33 cellular contexts compared by ENCODE assay signal in the genomic region with DNA sequence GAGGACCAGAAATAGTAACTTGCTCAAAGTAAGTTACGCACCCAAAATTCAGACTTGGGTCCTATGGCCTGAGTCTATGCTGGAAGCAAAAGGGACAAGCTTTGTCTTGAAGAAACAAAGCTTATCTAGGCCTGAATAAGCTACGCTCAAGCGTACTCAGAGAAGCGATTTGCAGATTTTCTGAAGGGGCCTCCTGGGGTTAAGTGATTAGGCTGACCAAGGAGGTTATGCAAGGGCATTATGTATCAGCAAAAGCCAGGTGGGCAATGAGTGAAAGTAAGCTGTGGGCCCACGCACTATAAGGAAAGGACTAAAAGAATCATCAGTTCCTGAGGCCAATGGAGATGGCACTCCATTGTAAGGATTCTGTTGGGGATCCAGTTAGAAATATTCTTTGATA.
"Had no signal": no experiment of that assay in that cellular context is flagged by ENCODE, and none has a peak within 500 bp of the region (broad histone marks: within the 10 kb centered on the region; RNA-seq: fewer than 3 reads in every experiment).

No MANE protein-coding gene starts in this region.

- DNase-seq: activated CD4-positive, alpha-beta memory T cell treated with anti-CD3 and anti-CD28 coated beads, Interleukin-2, amount 10 ng/mL, durations not matched to agents 7 days and 5 days; activated CD4-positive, alpha-beta T cell treated with anti-CD3 and anti-CD28 coated beads for 1 hour; activated CD4-positive, alpha-beta T cell treated with anti-CD3 and anti-CD28 coated beads for 4 hours; activated CD4-positive, alpha-beta T cell treated with anti-CD3 and anti-CD28 coated beads, Interleukin-2, amount 10 ng/mL, durations not matched to agents 7 days and 5 days; activated CD4-positive, alpha-beta T cell treated with anti-CD3 and anti-CD28 coated beads, Interleukin-2, amount 50 U/mL, for 4 hours; activated CD8-positive, alpha-beta memory T cell treated with anti-CD3 and anti-CD28 coated beads, Interleukin-2, amount 50 U/mL, for 48 hours; activated gamma-delta T cell; activated naive CD4-positive, alpha-beta T cell; activated naive CD4-positive, alpha-beta T cell treated with anti-CD3 and anti-CD28 coated beads, Interleukin-2, amount 10 ng/mL, durations not matched to agents 7 days and 5 days; activated naive CD8-positive, alpha-beta T cell treated with anti-CD3 and anti-CD28 coated beads, Interleukin-2, amount 10 ng/mL, durations not matched to agents 7 days and 5 days; activated T-cell treated with anti-CD3 and anti-CD28 coated beads for 4 hours; activated T-cell treated with anti-CD3 and anti-CD28 coated beads, Interleukin-2, amount 50 U/mL, for 24 hours; activated T-cell treated with anti-CD3 and anti-CD28 coated beads, Interleukin-2, amount 50 U/mL, for 72 hours; central memory CD4-positive, alpha-beta T cell; cerebellar nuclear complex; colonic mucosa; effector CD8-positive, alpha-beta T cell; esophagus squamous epithelium; foreskin melanocyte; heart right ventricle; T-helper 17 cell; T1000 had no signal

- H3K4me1 ChIP-seq: colonic mucosa had no signal

- FAIRE-seq: endometrium, endothelial cell of umbilical vein had no signal

- H3K36me3 Mint-ChIP-seq: activated naive CD4-positive, alpha-beta T cell treated with anti-CD3 and anti-CD28 coated beads, Interleukin-2, amount 50 U/mL, for 72 hours; brain; WTC11 had no signal

- H3K27me3 Mint-ChIP-seq: activated CD4-positive, alpha-beta memory T cell treated with anti-CD3 and anti-CD28 coated beads, Interleukin-2, amount 10 ng/mL, durations not matched to agents 7 days and 5 days; activated CD4-positive, alpha-beta T cell treated with anti-CD3 and anti-CD28 coated beads, Interleukin-2, amount 10 ng/mL, durations not matched to agents 7 days and 5 days; activated naive CD4-positive, alpha-beta T cell treated with anti-CD3 and anti-CD28 coated beads, Interleukin-2, amount 10 ng/mL, durations not matched to agents 7 days and 5 days; activated naive CD8-positive, alpha-beta T cell treated with anti-CD3 and anti-CD28 coated beads, Interleukin-2, amount 10 ng/mL, durations not matched to agents 7 days and 5 days; activated T-cell treated with anti-CD3 and anti-CD28 coated beads, Interleukin-2, amount 50 U/mL, for 24 hours; brain; T-helper 17 cell had no signal

- H3K9me3 ChIP-seq: ascending aorta, breast epithelium, colonic mucosa, esophagus squamous epithelium, gastroesophageal sphincter, heart right ventricle had no signal

- H3K36me3 ChIP-seq: ascending aorta, breast epithelium, cardiac muscle cell, colonic mucosa, esophagus squamous epithelium, gastroesophageal sphincter, heart right ventricle had no signal

- H3K27ac ChIP-seq: ascending aorta, breast epithelium, cardiac muscle cell, colonic mucosa, epithelial cell of prostate, esophagus squamous epithelium, gastroesophageal sphincter, heart right ventricle had no signal

- H3K27ac Mint-ChIP-seq: activated CD4-positive, alpha-beta memory T cell treated with anti-CD3 and anti-CD28 coated beads, Interleukin-2, amount 10 ng/mL, durations not matched to agents 7 days and 5 days; activated CD4-positive, alpha-beta T cell treated with anti-CD3 and anti-CD28 coated beads, Interleukin-2, amount 10 ng/mL, durations not matched to agents 7 days and 5 days; activated naive CD4-positive, alpha-beta T cell treated with anti-CD3 and anti-CD28 coated beads, Interleukin-2, amount 10 ng/mL, durations not matched to agents 7 days and 5 days; activated naive CD4-positive, alpha-beta T cell treated with anti-CD3 and anti-CD28 coated beads, Interleukin-2, amount 50 U/mL, for 72 hours; activated naive CD8-positive, alpha-beta T cell treated with anti-CD3 and anti-CD28 coated beads, Interleukin-2, amount 10 ng/mL, durations not matched to agents 7 days and 5 days; activated T-cell treated with anti-CD3 and anti-CD28 coated beads, Interleukin-2, amount 50 U/mL, for 24 hours; activated T-cell treated with anti-CD3 and anti-CD28 coated beads, Interleukin-2, amount 50 U/mL, for 72 hours; brain; T-helper 2 cell treated with Interferon-gamma antibody and Interleukin-4, amounts not matched to agents 5 μg/mL and 100 μg/mL, for 36 hours; WTC11 had no signal

- H3K27me3 ChIP-seq: ascending aorta, breast epithelium, cardiac muscle cell, colonic mucosa, esophagus squamous epithelium, gastroesophageal sphincter, heart right ventricle had no signal

- H3K9me3 Mint-ChIP-seq: activated naive CD4-positive, alpha-beta T cell treated with anti-CD3 and anti-CD28 coated beads, Interleukin-2, amount 10 ng/mL, durations not matched to agents 7 days and 5 days; activated naive CD8-positive, alpha-beta T cell treated with anti-CD3 and anti-CD28 coated beads, Interleukin-2, amount 10 ng/mL, durations not matched to agents 7 days and 5 days; activated T-cell treated with anti-CD3 and anti-CD28 coated beads, Interleukin-2, amount 50 U/mL, for 24 hours; activated T-cell treated with anti-CD3 and anti-CD28 coated beads, Interleukin-2, amount 50 U/mL, for 72 hours; brain; T-helper 2 cell treated with Interferon-gamma antibody and Interleukin-4, amounts not matched to agents 5 μg/mL and 100 μg/mL, for 36 hours had no signal

- ATAC-seq: activated naive CD4-positive, alpha-beta T cell treated with anti-CD3 and anti-CD28 coated beads, Interleukin-2, amount 50 U/mL, for 72 hours; activated T-cell treated with anti-CD3 and anti-CD28 coated beads, Interleukin-2, amount 50 U/mL, for 72 hours; gastroesophageal sphincter; heart right ventricle; T-helper 17 cell; WTC11 had no signal

- H3K4me3 Mint-ChIP-seq: activated CD4-positive, alpha-beta memory T cell treated with anti-CD3 and anti-CD28 coated beads, Interleukin-2, amount 10 ng/mL, durations not matched to agents 7 days and 5 days; activated CD4-positive, alpha-beta T cell treated with anti-CD3 and anti-CD28 coated beads, Interleukin-2, amount 10 ng/mL, durations not matched to agents 7 days and 5 days; activated naive CD4-positive, alpha-beta T cell treated with anti-CD3 and anti-CD28 coated beads, Interleukin-2, amount 10 ng/mL, durations not matched to agents 7 days and 5 days; activated naive CD8-positive, alpha-beta T cell treated with anti-CD3 and anti-CD28 coated beads, Interleukin-2, amount 10 ng/mL, durations not matched to agents 7 days and 5 days; activated T-cell treated with anti-CD3 and anti-CD28 coated beads, Interleukin-2, amount 50 U/mL, for 24 hours; activated T-cell treated with anti-CD3 and anti-CD28 coated beads, Interleukin-2, amount 50 U/mL, for 72 hours; brain; T-helper 17 cell; T-helper 2 cell treated with Interferon-gamma antibody and Interleukin-4, amounts not matched to agents 5 μg/mL and 100 μg/mL, for 36 hours; WTC11 had no signal

- H3K4me3 ChIP-seq: ascending aorta, breast epithelium, cardiac muscle cell, colonic mucosa, esophagus squamous epithelium, gastroesophageal sphincter, heart right ventricle had no signal
